In the genomic region with DNA sequence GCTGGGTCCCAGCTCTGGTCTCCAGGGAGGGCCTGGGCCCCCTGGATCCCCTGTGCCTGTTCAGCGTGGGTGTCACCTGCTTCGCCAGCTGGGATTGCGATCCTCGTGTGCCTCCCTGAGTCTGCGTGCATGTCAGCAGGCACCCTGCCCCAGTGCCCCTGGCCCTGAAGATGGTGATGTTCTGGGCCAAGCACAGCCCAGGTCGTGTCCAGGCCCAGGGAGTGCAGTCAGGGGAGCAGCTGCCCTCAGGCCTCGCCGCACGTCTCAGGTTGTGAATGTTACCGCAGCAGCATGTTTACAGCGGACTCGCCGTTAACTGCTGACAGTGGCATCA, we compare ENCODE assay signal across 1 cellular context.
TF ChIP-seq lines count a peak whose summit lies in the region.

No MANE protein-coding gene starts in this region.

TF ChIP-seq in SK-N-SH, 30 proteins besides CTCF, POLR2A, EP300 and RAD21 (continued from another document):
- TF ChIP-seq, protein P1, sequence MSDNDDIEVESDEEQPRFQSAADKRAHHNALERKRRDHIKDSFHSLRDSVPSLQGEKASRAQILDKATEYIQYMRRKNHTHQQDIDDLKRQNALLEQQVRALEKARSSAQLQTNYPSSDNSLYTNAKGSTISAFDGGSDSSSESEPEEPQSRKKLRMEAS (IDR thresholded peaks at IDR 0.05; ENCODE audit: low read depth), result no peak
- TF ChIP-seq FOXM1 (IDR thresholded peaks at IDR 0.05; ENCODE audit: low read depth), result no peak
- no peak for TF ChIP-seq TEAD4 (IDR thresholded peaks at IDR 0.05; ENCODE audit: borderline replicate concordance, insufficient read depth)
- TF ChIP-seq, protein P2, sequence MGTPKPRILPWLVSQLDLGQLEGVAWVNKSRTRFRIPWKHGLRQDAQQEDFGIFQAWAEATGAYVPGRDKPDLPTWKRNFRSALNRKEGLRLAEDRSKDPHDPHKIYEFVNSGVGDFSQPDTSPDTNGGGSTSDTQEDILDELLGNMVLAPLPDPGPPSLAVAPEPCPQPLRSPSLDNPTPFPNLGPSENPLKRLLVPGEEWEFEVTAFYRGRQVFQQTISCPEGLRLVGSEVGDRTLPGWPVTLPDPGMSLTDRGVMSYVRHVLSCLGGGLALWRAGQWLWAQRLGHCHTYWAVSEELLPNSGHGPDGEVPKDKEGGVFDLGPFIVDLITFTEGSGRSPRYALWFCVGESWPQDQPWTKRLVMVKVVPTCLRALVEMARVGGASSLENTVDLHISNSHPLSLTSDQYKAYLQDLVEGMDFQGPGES (IDR thresholded peaks at IDR 0.05; ENCODE audit: low read depth, low read length), result no peak
- TF ChIP-seq SMC3 (IDR thresholded peaks at IDR 0.05; ENCODE audit: low read depth, low read length), result no peak
- TF ChIP-seq GATA2 (CRISPR knock-in tag; IDR thresholded peaks at IDR 0.05), result no peak
- no peak for TF ChIP-seq NFIC (IDR thresholded peaks at IDR 0.05; ENCODE audit: borderline replicate concordance)
